In genomic region chr3:11948331-11948730, GRCh38 we compare ENCODE assay signal across 1 cellular context.
TF ChIP-seq lines count a peak whose summit lies in the region.

No MANE protein-coding gene starts in this region.

TF ChIP-seq in GM23338, 12 proteins besides CTCF, POLR2A, EP300 and RAD21 (continued from another document):
- no peak for TF ChIP-seq ZNF462 (CRISPR knock-in tag; IDR thresholded peaks at IDR 0.05)
